ENCODE assay signal across 2 cellular contexts in genomic region chr5:116288524-116288923, GRCh38.
TF ChIP-seq lines count a peak whose summit lies in the region.

No MANE protein-coding gene starts in this region.

TF ChIP-seq in HepG2, 621 proteins besides CTCF, POLR2A, EP300 and RAD21:
- no peak for TF ChIP-seq ZNF264 (CRISPR knock-in tag; IDR thresholded peaks at IDR 0.05)
- TF ChIP-seq ZNF160 (CRISPR knock-in tag; IDR thresholded peaks at IDR 0.05), result peak; percentile 98

TF ChIP-seq in K562, 482 proteins besides CTCF, POLR2A, EP300 and RAD21:
- no peak for TF ChIP-seq STAG1 (CRISPR knock-in tag; IDR thresholded peaks at IDR 0.05; ENCODE audit: borderline replicate concordance)
- TF ChIP-seq TRIM28 (IDR thresholded peaks at IDR 0.05), result 0 out of 2 replicates have a peak, but pooled peaks have one; percentile 21
